In the genomic region with DNA sequence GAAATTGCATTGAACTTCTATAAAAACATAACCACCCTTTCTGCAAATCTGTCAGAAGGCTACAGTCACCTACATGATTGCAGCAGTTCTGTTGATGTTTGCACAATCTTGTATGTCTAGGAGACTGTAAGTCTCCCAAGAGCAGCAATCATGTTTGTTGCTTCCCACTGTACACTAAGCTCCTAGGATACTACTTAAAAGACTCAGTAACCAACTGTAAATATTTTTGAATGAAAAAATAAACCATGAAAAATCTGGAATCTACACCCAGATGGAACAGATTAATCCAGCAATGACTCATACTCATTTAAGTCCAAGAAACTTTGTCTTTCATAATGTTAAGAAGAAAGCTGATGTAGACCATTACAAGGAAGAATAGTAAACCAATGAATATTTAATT, we compare ENCODE assay signal across 18 cellular contexts.
DNase-seq lines count a peak whose midpoint lies in the region; ATAC-seq, FAIRE-seq and TF ChIP-seq lines count a peak whose summit lies in the region.
"Had no signal": no experiment of that assay in that cellular context is flagged by ENCODE, and none has a peak within 500 bp of the region (broad histone marks: within the 10 kb centered on the region; RNA-seq: fewer than 3 reads in every experiment).

No MANE protein-coding gene starts in this region.

- H2AFZ ChIP-seq in mesenchymal stem cell (ENCODE audit: low read depth, low read length), result no peak overlapping the region

- H3K4me3 ChIP-seq in mesenchymal stem cell (ENCODE audit: insufficient read depth in 1 of 2, low read depth in 1 of 2, low read length in 2 of 2), result no peak overlapping the region
- H3K4me3 ChIP-seq in esophagus squamous epithelium, result no peak overlapping the region

- H3K23ac ChIP-seq in mesenchymal stem cell (ENCODE audit: low read length in 2 of 2), result no peak overlapping the region

- H4K8ac ChIP-seq in mesenchymal stem cell (ENCODE audit: low read length), result no peak overlapping the region

- no peak overlapping the region for H2BK5ac ChIP-seq in mesenchymal stem cell (ENCODE audit: low read depth, low read length, poor library complexity, severe bottlenecking)

- H3K36me3 ChIP-seq in mesenchymal stem cell (ENCODE audit: control insufficient read depth in 1 of 2, insufficient read depth in 2 of 2, low read depth in 1 of 2, low read length in 2 of 2), result no peaks in the 10 kb centered on the region
- H3K36me3 ChIP-seq in esophagus squamous epithelium, result no peaks in the 10 kb centered on the region

- H3K4me2 ChIP-seq in mesenchymal stem cell (ENCODE audit: low read length, poor library complexity, severe bottlenecking), result no peak overlapping the region

- no peak for TF ChIP-seq POLR2A in esophagus squamous epithelium (IDR thresholded peaks at IDR 0.05)

- H3K14ac ChIP-seq in mesenchymal stem cell (ENCODE audit: low read length in 2 of 2), result no peak overlapping the region

- POLR2A ChIA-PET in RWPE1 (lab: Yijun Ruan, JAX; ENCODE audit: low non-redundant PET), result no interaction called here

- intact Hi-C loops in esophagus squamous epithelium (cut with DNase I), result no loop called here

- FAIRE-seq in endometrium (lab: Jason Lieb, UNC) (peak; percentile 99), RCC 7860 (lab: Jason Lieb, UNC) (no peak)
- FAIRE-seq: frontal cortex, kidney had no signal

- H4K91ac ChIP-seq in mesenchymal stem cell (ENCODE audit: low read length), result no peak overlapping the region

- CTCF ChIA-PET in RWPE1 (lab: Yijun Ruan, JAX), result no interaction called here

- H3K4me1 ChIP-seq in mesenchymal stem cell (ENCODE audit: control insufficient read depth, insufficient read depth, low read depth, low read length) (no peaks in the 10 kb centered on the region), esophagus squamous epithelium (peaks cover 0 to 13% (median 0%) of the 10 kb centered on the region in 3 donors)

- DNase-seq in AG20443 (ENCODE audit: low spot score) (peak; percentile 87), NCI-H226 (peak; percentile 42), mesenchymal stem cell (peak; percentile 98), esophagus squamous epithelium (lab: John Stamatoyannopoulos, UW) (no peak), RCC 7860 (ENCODE audit: low spot score) (no peak), RWPE1 (ENCODE audit: low spot score) (no peak)
- DNase-seq: activated naive CD4-positive, alpha-beta T cell treated with Interleukin-2 at 50 U/mL for 16 hours; GF-D8; kidney; NCI-H1105 treated with DMSO at 0.1 percent for 48 hours; NCI-H510A; right cardiac atrium; RPMI8226; stimulated activated naive CD8-positive, alpha-beta T cell treated with anti-CD3 and anti-CD28 coated beads, Interleukin-15, amount 100 ng/mL, for 72 hours had no signal

- H3K27ac ChIP-seq in mesenchymal stem cell (ENCODE audit: low read length, poor library complexity, severe bottlenecking), result no peak overlapping the region
- H3K27ac ChIP-seq in esophagus squamous epithelium, result no peak overlapping the region
- no peak overlapping the region for H3K27ac ChIP-seq in RWPE1
- H3K27ac ChIP-seq: C4-2B had no signal

- ATAC-seq in GM18868 (IDR thresholded peaks at IDR 0.05; ENCODE audit: unreplicated experiment), result no peak
- ATAC-seq: right cardiac atrium; stimulated activated naive CD8-positive, alpha-beta T cell treated with anti-CD3 and anti-CD28 coated beads, Interleukin-15, amount 100 ng/mL, for 72 hours had no signal

- H3K9ac ChIP-seq in mesenchymal stem cell (ENCODE audit: low read length), result peak overlapping the region; percentile 86

- TF ChIP-seq CTCF in esophagus squamous epithelium (IDR thresholded peaks at IDR 0.05) (no peak), RWPE1 (conservative IDR thresholded peaks at IDR 0.05; ENCODE audit: low read depth) (no peak)

- H2BK12ac ChIP-seq in mesenchymal stem cell (ENCODE audit: low read length in 2 of 2), result no peak overlapping the region

- H3K18ac ChIP-seq in mesenchymal stem cell (ENCODE audit: low read depth in 1 of 2, low read length in 2 of 2), result no peak overlapping the region

- H2AK5ac ChIP-seq in mesenchymal stem cell (ENCODE audit: low read length, severe bottlenecking), result no peak overlapping the region

- no peak overlapping the region for H2BK15ac ChIP-seq in mesenchymal stem cell (ENCODE audit: low read depth, poor library complexity, severe bottlenecking)

- H3K27me3 ChIP-seq in mesenchymal stem cell (ENCODE audit: control insufficient read depth in 1 of 2, insufficient read depth in 1 of 2, low read length in 2 of 2) (peaks cover 0 to 3% of the 10 kb centered on the region in 2 experiments), esophagus squamous epithelium (no peaks in the 10 kb centered on the region)

- no peak overlapping the region for H3K4ac ChIP-seq in mesenchymal stem cell (ENCODE audit: low read depth in 1 of 2, low read length in 2 of 2)

- H3K9me3 ChIP-seq in mesenchymal stem cell (ENCODE audit: control insufficient read depth, low read length) (no peaks in the 10 kb centered on the region), esophagus squamous epithelium (no peaks in the 10 kb centered on the region)

- no peak overlapping the region for H2BK120ac ChIP-seq in mesenchymal stem cell (ENCODE audit: low read depth, low read length)

- H3K79me1 ChIP-seq in mesenchymal stem cell (replicated peaks; ENCODE audit: low read length, poor library complexity, severe bottlenecking), result no peaks in the 10 kb centered on the region

Comparison
In these comparisons a context has a peak if more than half of its experiments do, and no peak if none do; other contexts are left out.
1. DNase-seq: peak in AG20443 (single experiment), NCI-H226 (single experiment) and mesenchymal stem cell (single experiment); none in esophagus squamous epithelium (single experiment), RCC 7860 (single experiment) and RWPE1 (single experiment).